ENCODE assay signal across 9 cellular contexts in the genomic region with DNA sequence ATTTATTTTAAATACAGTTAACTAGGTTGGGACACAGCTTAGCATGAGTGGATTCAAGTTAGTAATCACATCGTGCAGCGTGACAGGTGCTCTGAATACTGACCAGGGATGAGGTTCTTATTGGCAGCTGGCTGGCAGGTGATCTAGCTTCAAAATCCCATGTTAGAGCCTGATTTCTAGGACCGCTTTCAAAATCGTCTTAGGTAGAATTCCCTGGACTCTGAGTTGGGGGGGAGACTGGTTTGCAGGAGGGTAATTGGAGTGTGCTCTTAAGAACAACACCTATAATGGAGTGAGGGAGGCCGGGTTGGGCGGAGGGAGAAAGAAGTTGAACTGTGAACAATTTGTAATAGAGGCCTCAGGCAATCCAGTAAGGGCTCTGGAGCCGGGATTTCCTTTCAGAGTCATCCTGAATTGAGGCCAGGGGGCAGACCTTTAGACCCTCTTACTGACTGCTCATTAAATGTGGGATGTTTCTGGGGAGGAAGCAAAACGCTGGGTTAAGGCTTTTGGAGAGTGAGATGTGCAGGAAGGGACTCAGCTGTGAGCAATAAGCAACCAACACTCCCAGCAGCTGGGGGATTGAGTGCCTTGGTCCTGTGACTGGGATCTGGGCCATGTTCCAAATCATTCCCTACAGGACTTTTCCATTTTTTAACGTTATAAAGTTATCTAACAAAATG. TPM values are rescaled to one million over a fixed set of nuclear protein-coding genes. Genes with fewer than 3 reads are reported as not detected.
DNase-seq lines count a peak whose midpoint lies in the region; ATAC-seq and TF ChIP-seq lines count a peak whose summit lies in the region.
"Had no signal": no experiment of that assay in that cellular context is flagged by ENCODE, and none has a peak within 500 bp of the region (broad histone marks: within the 10 kb centered on the region; RNA-seq: fewer than 3 reads in every experiment).

No MANE protein-coding gene starts in this region.

- peaks cover 5% of the 10 kb centered on the region for H3K4me1 ChIP-seq in thymus (ENCODE audit: control insufficient read depth, insufficient read depth, low read length)

- no peaks in the 10 kb centered on the region for H3K9me3 Mint-ChIP-seq in activated T-cell treated with anti-CD3 and anti-CD28 coated beads, Interleukin-2, amount 50 U/mL, for 4 hours
- H3K9me3 Mint-ChIP-seq in activated B cell treated with CpG ODN at 0.5 μM for 24 hours (no peaks in the 10 kb centered on the region), immature natural killer cell (no peaks in the 10 kb centered on the region)

- peaks cover 16% of the 10 kb centered on the region for H3K36me3 Mint-ChIP-seq in activated T-cell treated with anti-CD3 and anti-CD28 coated beads, Interleukin-2, amount 50 U/mL, for 4 hours (ENCODE audit: insufficient read depth)
- H3K36me3 Mint-ChIP-seq in activated B cell treated with CpG ODN at 0.5 μM for 24 hours (ENCODE audit: low read depth), result peaks cover 28% of the 10 kb centered on the region
- peaks cover 3 to 9% (median 4%) of the 10 kb centered on the region in 3 donors for H3K36me3 Mint-ChIP-seq in immature natural killer cell

- H3K27me3 ChIP-seq in thymus (ENCODE audit: control insufficient read depth, insufficient read depth), result no peaks in the 10 kb centered on the region

- peak overlapping the region; percentile 98 for H3K4me3 ChIP-seq in thymus (ENCODE audit: low read length)

- H3K27ac Mint-ChIP-seq in activated B cell treated with CpG ODN at 0.5 μM for 24 hours (peak overlapping the region; percentile 92), immature natural killer cell (peak overlapping the region; percentile 78 to 94 (median 92))

- no peak overlapping the region for H3K27ac ChIP-seq in thymus (ENCODE audit: low read depth)

- no peak for ATAC-seq in activated T-cell treated with anti-CD3 and anti-CD28 coated beads, Interleukin-2, amount 50 U/mL, for 4 hours
- no peak for ATAC-seq in activated B cell treated with CpG ODN at 0.5 μM for 24 hours (ENCODE audit: low read depth)

- peaks cover 12% of the 10 kb centered on the region for H3K36me3 ChIP-seq in thymus (ENCODE audit: control insufficient read depth, insufficient read depth)

- H3K4me1 Mint-ChIP-seq in activated T-cell treated with anti-CD3 and anti-CD28 coated beads, Interleukin-2, amount 50 U/mL, for 4 hours (ENCODE audit: low read depth), result peaks cover 16% of the 10 kb centered on the region
- H3K4me1 Mint-ChIP-seq in activated B cell treated with CpG ODN at 0.5 μM for 24 hours, result peaks cover 24% of the 10 kb centered on the region
- peaks cover 21 to 36% of the 10 kb centered on the region in 2 donors for H3K4me1 Mint-ChIP-seq in immature natural killer cell

- intact Hi-C loops in activated B cell treated with CpG ODN at 0.5 μM for 24 hours (cut with micrococcal nuclease), result loop anchor here (1.0 to 5.0 kb wide), 3 partner anchors 163 to 1366 kb away; a partner anchor contains a TSS

- POLR2A ChIA-PET in activated B cell treated with CpG ODN at 0.5 μM for 24 hours (lab: Charles Lee), result interaction anchor here (0.6 to 2.0 kb wide), 6 partner anchors 12 to 1266 kb away, joined by 3 to 77 read pairs (median 4); a partner anchor contains a TSS

- H3K4me3 Mint-ChIP-seq in activated T-cell treated with anti-CD3 and anti-CD28 coated beads, Interleukin-2, amount 50 U/mL, for 4 hours, result peak overlapping the region; percentile 94
- H3K4me3 Mint-ChIP-seq in activated B cell treated with CpG ODN at 0.5 μM for 24 hours, result peak overlapping the region; percentile 95
- H3K4me3 Mint-ChIP-seq in immature natural killer cell, result peak overlapping the region; percentile 87 to 95 (median 93)

- 66% methylated on average over 9 of the region's 9 CpGs for WGBS in thymus

- no peaks in the 10 kb centered on the region for H3K27me3 Mint-ChIP-seq in activated T-cell treated with anti-CD3 and anti-CD28 coated beads, Interleukin-2, amount 50 U/mL, for 4 hours (ENCODE audit: low read depth)
- H3K27me3 Mint-ChIP-seq in activated B cell treated with CpG ODN at 0.5 μM for 24 hours (no peaks in the 10 kb centered on the region), immature natural killer cell (ENCODE audit: low read depth in 3 of 3) (peaks cover 0 to 7% (median 4%) of the 10 kb centered on the region in 3 donors)

- DNase-seq in activated T-cell treated with anti-CD3 and anti-CD28 coated beads, Interleukin-2, amount 50 U/mL, for 4 hours, result no peak
- DNase-seq in activated T-cell treated with anti-CD3 and anti-CD28 coated beads, Interleukin-2, amount 50 U/mL, for 1 hour, result no peak
- DNase-seq in activated B cell treated with CpG ODN at 0.5 μM for 24 hours (no peak), immature natural killer cell (no peak), HK-2 (ENCODE audit: unreplicated experiment) (no peak), NCI-H82 (lab: John Stamatoyannopoulos, UW) (no peak), CD1c-positive myeloid dendritic cell (ENCODE audit: extremely low spot score) (no peak)
- DNase-seq: cortex of kidney had no signal

- no peak for TF ChIP-seq CTCF in activated B cell treated with CpG ODN at 0.5 μM for 24 hours (IDR thresholded peaks at IDR 0.05)

- CTCF ChIA-PET in activated B cell treated with CpG ODN at 0.5 μM for 24 hours (lab: Charles Lee), result interaction anchor here (0.6 to 3.5 kb wide), 6 partner anchors 94 to 1265 kb away, joined by 4 to 51 read pairs (median 12); a partner anchor contains a TSS

- no peaks in the 10 kb centered on the region for H3K9me3 ChIP-seq in thymus (ENCODE audit: control insufficient read depth)

RNA-seq across cellular contexts. Expression of a gene that starts 0.9 kb away (rescaled TPM):
- 10 to 100 TPM; 27.5 to 33.6 (median 30.2) TPM for total RNA-seq in activated T-cell treated with anti-CD3 and anti-CD28 coated beads, Interleukin-2, amount 50 U/mL, for 4 hours
- 19.6 and 23.2 TPM in 2 replicates for total RNA-seq in activated B cell treated with CpG ODN at 0.5 μM for 24 hours
- polyA plus RNA-seq in immature natural killer cell (10 to 100 TPM in 2 of 3 donors, 1 to 10 TPM in 1; 8.8 to 19.1 (median 13.7) TPM), thymus (21.0 TPM)
